ENCODE assay signal across 31 cellular contexts in genomic region chr10:23190872-23191763, GRCh38. TPM values are rescaled to one million over a fixed set of nuclear protein-coding genes. Genes with fewer than 3 reads are reported as not detected.
DNase-seq lines count a peak whose midpoint lies in the region; ATAC-seq and TF ChIP-seq lines count a peak whose summit lies in the region.
"Had no signal": no experiment of that assay in that cellular context is flagged by ENCODE, and none has a peak within 500 bp of the region (broad histone marks: within the 10 kb centered on the region; RNA-seq: fewer than 3 reads in every experiment).

No MANE protein-coding gene starts in this region.

- H3K27ac Mint-ChIP-seq in activated T-helper 1 cell treated with anti-CD3 and anti-CD28 coated beads, Interleukin-12 subunit alpha, Interleukin-12 subunit beta, Interleukin-2, Interleukin-4 antibody, amounts not matched to agents 30 ng/mL and 10 ng/mL and 1 ng/mL, durations not matched to agents 14 hours and 24 hours and 36 hours = peak overlapping the region; percentile 40
- H3K27ac Mint-ChIP-seq: activated T-cell treated with anti-CD3 and anti-CD28 coated beads, Interleukin-2, amount 50 U/mL, for 24 hours; CD14-positive monocyte; memory B cell; stimulated activated effector memory CD8-positive, alpha-beta T cell treated with anti-CD3 and anti-CD28 coated beads, Interleukin-12 subunit alpha, Interleukin-12 subunit beta, amount 100 ng/mL, for 72 hours had no signal

- intact Hi-C loops in activated T-helper 1 cell treated with anti-CD3 and anti-CD28 coated beads, Interleukin-12 subunit alpha, Interleukin-12 subunit beta, Interleukin-2, Interleukin-4 antibody, amounts not matched to agents 30 ng/mL and 10 ng/mL and 1 ng/mL, durations not matched to agents 14 hours and 24 hours and 36 hours (cut with micrococcal nuclease) = loop anchor here (1.0 to 10.0 kb wide), 2 partner anchors 16 to 504 kb away; no protein-coding TSS in a partner anchor
- intact Hi-C loops in testis (cut with DNase I; ENCODE audit: low total_unique reads) = no loop called here

- H3K9ac ChIP-seq in HUES6 (ENCODE audit: low read length) = no peak overlapping the region

- no peak for TF ChIP-seq CTCF in lung (IDR thresholded peaks at IDR 0.05; ENCODE audit: control extremely low read depth, extremely low read depth)
- TF ChIP-seq CTCF in testis (IDR thresholded peaks at IDR 0.05) = no peak

- WGBS in lung, 2 donors = 3% methylated on average over 36 of the region's 36 CpGs
- WGBS in testis, 2 donors = 2% methylated on average over 23 to 33 of the region's 36 CpGs

- H3K4me1 Mint-ChIP-seq in activated T-helper 1 cell treated with anti-CD3 and anti-CD28 coated beads, Interleukin-12 subunit alpha, Interleukin-12 subunit beta, Interleukin-2, Interleukin-4 antibody, amounts not matched to agents 30 ng/mL and 10 ng/mL and 1 ng/mL, durations not matched to agents 14 hours and 24 hours and 36 hours (ENCODE audit: low read depth) = no peaks in the 10 kb centered on the region
- H3K4me1 Mint-ChIP-seq: stimulated activated effector memory CD8-positive, alpha-beta T cell treated with anti-CD3 and anti-CD28 coated beads, Interleukin-12 subunit alpha, Interleukin-12 subunit beta, amount 100 ng/mL, for 72 hours had no signal

- TF ChIP-seq POLR2A in testis (IDR thresholded peaks at IDR 0.05) = no peak

- H3K4me1 ChIP-seq in HUES6 (ENCODE audit: control insufficient read depth, insufficient read depth, low read length) (peaks cover 23% of the 10 kb centered on the region; the same call in 1 of the 2 replicates), lung (ENCODE audit: control insufficient read depth in 2 of 2, insufficient read depth in 2 of 2, low read length in 2 of 2) (peaks cover 0 to 15% of the 10 kb centered on the region in 2 donors), testis (no peaks in the 10 kb centered on the region)

- H3K36me3 Mint-ChIP-seq in activated T-helper 1 cell treated with anti-CD3 and anti-CD28 coated beads, Interleukin-12 subunit alpha, Interleukin-12 subunit beta, Interleukin-2, Interleukin-4 antibody, amounts not matched to agents 30 ng/mL and 10 ng/mL and 1 ng/mL, durations not matched to agents 14 hours and 24 hours and 36 hours (ENCODE audit: low read depth) = no peaks in the 10 kb centered on the region
- H3K36me3 Mint-ChIP-seq: CD14-positive monocyte; memory B cell; stimulated activated effector memory CD8-positive, alpha-beta T cell treated with anti-CD3 and anti-CD28 coated beads, Interleukin-12 subunit alpha, Interleukin-12 subunit beta, amount 100 ng/mL, for 72 hours had no signal

- ATAC-seq in lung (ENCODE audit: insufficient read depth, low FRiP score) = no peak
- ATAC-seq: gastroesophageal sphincter; left colon; Panc1; stimulated activated effector memory CD8-positive, alpha-beta T cell treated with anti-CD3 and anti-CD28 coated beads, Interleukin-12 subunit alpha, Interleukin-12 subunit beta, amount 100 ng/mL, for 72 hours had no signal

- H3K27me3 ChIP-seq in HUES6 (ENCODE audit: control insufficient read depth, insufficient read depth, low read length) (peaks cover 99% of the 10 kb centered on the region), lung (ENCODE audit: control insufficient read depth, insufficient read depth) (peaks cover 20% of the 10 kb centered on the region), testis (no peaks in the 10 kb centered on the region)

- no peaks in the 10 kb centered on the region for H3K9me3 Mint-ChIP-seq in activated T-helper 1 cell treated with anti-CD3 and anti-CD28 coated beads, Interleukin-12 subunit alpha, Interleukin-12 subunit beta, Interleukin-2, Interleukin-4 antibody, amounts not matched to agents 30 ng/mL and 10 ng/mL and 1 ng/mL, durations not matched to agents 14 hours and 24 hours and 36 hours
- H3K9me3 Mint-ChIP-seq: activated T-cell treated with anti-CD3 and anti-CD28 coated beads, Interleukin-2, amount 50 U/mL, for 24 hours; memory B cell; stimulated activated effector memory CD8-positive, alpha-beta T cell treated with anti-CD3 and anti-CD28 coated beads, Interleukin-12 subunit alpha, Interleukin-12 subunit beta, amount 100 ng/mL, for 72 hours had no signal

- peaks cover 61% of the 10 kb centered on the region for H3K27me3 Mint-ChIP-seq in activated T-helper 1 cell treated with anti-CD3 and anti-CD28 coated beads, Interleukin-12 subunit alpha, Interleukin-12 subunit beta, Interleukin-2, Interleukin-4 antibody, amounts not matched to agents 30 ng/mL and 10 ng/mL and 1 ng/mL, durations not matched to agents 14 hours and 24 hours and 36 hours (ENCODE audit: insufficient read depth)

- no peak for DNase-seq in activated T-helper 1 cell treated with anti-CD3 and anti-CD28 coated beads, Interleukin-12 subunit alpha, Interleukin-12 subunit beta, Interleukin-2, Interleukin-4 antibody, amounts not matched to agents 30 ng/mL and 10 ng/mL and 1 ng/mL, durations not matched to agents 14 hours and 24 hours and 36 hours (ENCODE audit: low spot score)
- peak; percentile 17 for DNase-seq in lung (ENCODE audit: low spot score)
- DNase-seq in testis = peak; percentile 50
- no peak for DNase-seq in T-helper 9 cell
- DNase-seq in kidney tubule cell (ENCODE audit: low spot score) = no peak
- DNase-seq in KG1 (lab: John Stamatoyannopoulos, UW) = no peak
- DNase-seq: activated CD4-positive, CD25-positive, alpha-beta regulatory T cell treated with anti-CD3 and anti-CD28 coated beads, Interleukin-2, amount 50 U/mL, for 72 hours; activated naive CD4-positive, alpha-beta T cell; activated T-cell treated with anti-CD3 and anti-CD28 coated beads, Interleukin-2, amount 50 U/mL, for 24 hours; EL; HCEC 1CT; left colon; NCI-H1105; NCI-H510A; NK-92 treated with Interleukin-12 subunit alpha and Interleukin-12 subunit beta, amount 100 ng/mL, for 24 hours; occipital lobe; SIG-M5; stimulated activated CD4-positive, alpha-beta T cell treated with anti-CD3 and anti-CD28 coated beads, Interleukin-2, amount 100 ng/mL, for 24 hours had no signal

- H3K36me3 ChIP-seq in HUES6 (ENCODE audit: control insufficient read depth, insufficient read depth, low read length) (no peaks in the 10 kb centered on the region), lung (ENCODE audit: control insufficient read depth in 2 of 2, insufficient read depth in 2 of 2, low read length in 2 of 2) (no peaks in the 10 kb centered on the region), testis (ENCODE audit: low read depth, missing control alignments) (no peaks in the 10 kb centered on the region)
- H3K36me3 ChIP-seq: cardiac muscle cell, gastroesophageal sphincter had no signal

- no peak overlapping the region for H3K4me3 Mint-ChIP-seq in activated T-helper 1 cell treated with anti-CD3 and anti-CD28 coated beads, Interleukin-12 subunit alpha, Interleukin-12 subunit beta, Interleukin-2, Interleukin-4 antibody, amounts not matched to agents 30 ng/mL and 10 ng/mL and 1 ng/mL, durations not matched to agents 14 hours and 24 hours and 36 hours
- H3K4me3 Mint-ChIP-seq: activated T-cell treated with anti-CD3 and anti-CD28 coated beads, Interleukin-2, amount 50 U/mL, for 24 hours; memory B cell; stimulated activated effector memory CD8-positive, alpha-beta T cell treated with anti-CD3 and anti-CD28 coated beads, Interleukin-12 subunit alpha, Interleukin-12 subunit beta, amount 100 ng/mL, for 72 hours had no signal

- H3K27ac ChIP-seq in HUES6 (ENCODE audit: low read depth, low read length) (no peak overlapping the region), lung (ENCODE audit: low read depth in 1 of 2, low read length in 1 of 2) (no peak overlapping the region), testis (no peak overlapping the region)
- H3K27ac ChIP-seq: cardiac muscle cell, gastroesophageal sphincter, HL-60 had no signal

- H3K9me3 ChIP-seq in HUES6 (ENCODE audit: control insufficient read depth, insufficient read depth, low read depth, low read length) (no peaks in the 10 kb centered on the region), lung (ENCODE audit: control insufficient read depth in 2 of 2, insufficient read depth in 1 of 2, low read length in 1 of 2) (peaks cover 0 to 7% of the 10 kb centered on the region in 2 donors), testis (no peaks in the 10 kb centered on the region)
- H3K9me3 ChIP-seq: gastroesophageal sphincter had no signal

- H3K4me3 ChIP-seq in HUES6 (ENCODE audit: low read depth, low read length) (peak overlapping the region; percentile 41), lung (no peak overlapping the region), testis (peak overlapping the region; percentile 18 to 40)
- H3K4me3 ChIP-seq: smooth muscle cell had no signal

RNA-seq across cellular contexts. Expression of gene PTF1A, which starts 1.0 kb away (rescaled TPM):
- total RNA-seq in activated T-helper 1 cell treated with anti-CD3 and anti-CD28 coated beads, Interleukin-12 subunit alpha, Interleukin-12 subunit beta, Interleukin-2, Interleukin-4 antibody, amounts not matched to agents 30 ng/mL and 10 ng/mL and 1 ng/mL, durations not matched to agents 14 hours and 24 hours and 36 hours = not detected in 2 replicates
- total RNA-seq in lung (not detected), testis (1 to 10 TPM; 5.0 to 5.1 TPM)
- polyA plus RNA-seq in lung (not detected), testis (ENCODE audit: insufficient read depth, low read depth, low replicate concordance) (4.9 TPM)
- total RNA-seq: activated CD8-positive, alpha-beta memory T cell treated with anti-CD3 and anti-CD28 coated beads for 36 hours; cardiac muscle cell; gastroesophageal sphincter; left colon; M059J; occipital lobe; renal cortical epithelial cell; smooth muscle cell; temporal lobe had no signal
- polyA plus RNA-seq: cardiac muscle cell, CD14-positive monocyte had no signal

Comparison
In these comparisons a context has a peak if more than half of its experiments do, and no peak if none do; other contexts are left out.
1. DNase-seq: peak in lung (single experiment) and testis (single experiment); none in activated T-helper 1 cell treated with anti-CD3 and anti-CD28 coated beads, Interleukin-12 subunit alpha, Interleukin-12 subunit beta, Interleukin-2, Interleukin-4 antibody, amounts not matched to agents 30 ng/mL and 10 ng/mL and 1 ng/mL, durations not matched to agents 14 hours and 24 hours and 36 hours (single experiment), T-helper 9 cell (single experiment), kidney tubule cell (single experiment) and KG1 (single experiment).